In the genomic region with DNA sequence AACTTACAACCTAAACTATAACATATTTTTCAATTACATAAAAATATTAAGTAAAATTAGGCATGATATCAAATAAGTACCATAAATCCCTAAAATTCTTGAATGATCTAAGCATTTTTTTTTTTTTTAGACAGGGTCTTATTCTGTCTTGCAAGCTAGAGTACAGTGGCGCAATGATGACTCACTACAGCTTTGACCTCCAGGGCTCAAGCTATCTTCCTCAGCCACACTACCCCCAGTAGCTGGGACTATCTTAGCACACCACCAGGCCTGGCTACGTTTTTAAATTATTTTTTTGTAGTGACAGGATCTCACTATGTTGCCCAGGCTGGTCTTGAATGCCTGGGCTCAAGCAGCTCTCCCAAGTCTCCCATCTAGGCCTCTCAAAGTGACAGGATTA, we compare ENCODE assay signal across 16 cellular contexts.
"Had no signal": no experiment of that assay in that cellular context is flagged by ENCODE, and none has a peak within 500 bp of the region (broad histone marks: within the 10 kb centered on the region; RNA-seq: fewer than 3 reads in every experiment).

No MANE protein-coding gene starts in this region.

- H3K36me3 ChIP-seq: adrenal gland, esophagus muscularis mucosa, ovary, thoracic aorta, upper lobe of right lung had no signal

- H3K27me3 ChIP-seq: adrenal gland, esophagus muscularis mucosa, ovary, upper lobe of right lung had no signal

- DNase-seq: activated CD4-positive, alpha-beta T cell treated with anti-CD3 and anti-CD28 coated beads for 48 hours; activated CD8-positive, alpha-beta T cell treated with anti-CD3 and anti-CD28 coated beads for 36 hours; activated effector memory CD4-positive, alpha-beta T cell treated with Interleukin-2 at 50 U/mL for 16 hours; activated T-cell treated with anti-CD3 and anti-CD28 coated beads, Interleukin-2, amount 50 U/mL, for 4 hours; adrenal gland; caudate nucleus; glutamatergic neuron; midbrain; ovary; stimulated activated CD4-positive, alpha-beta T cell treated with anti-CD3 and anti-CD28 coated beads, Interleukin-12 subunit alpha, Interleukin-12 subunit beta, amount 100 ng/mL, for 4 hours; stimulated activated CD4-positive, alpha-beta T cell treated with anti-CD3 and anti-CD28 coated beads, Interleukin-2, amount 100 ng/mL, for 24 hours; upper lobe of right lung had no signal

- H3K4me1 ChIP-seq: adrenal gland, esophagus muscularis mucosa, upper lobe of right lung had no signal

- ATAC-seq: activated CD8-positive, alpha-beta T cell treated with anti-CD3 and anti-CD28 coated beads for 36 hours; activated T-cell treated with anti-CD3 and anti-CD28 coated beads, Interleukin-2, amount 50 U/mL, for 4 hours; upper lobe of right lung; WTC11 had no signal

- H3K4me3 ChIP-seq: adrenal gland, coronary artery, esophagus muscularis mucosa, ovary, thoracic aorta, upper lobe of right lung had no signal

- H3K27ac ChIP-seq: adrenal gland, coronary artery, esophagus muscularis mucosa, ovary, thoracic aorta, upper lobe of right lung had no signal
